ENCODE assay signal across 35 cellular contexts in the genomic region with DNA sequence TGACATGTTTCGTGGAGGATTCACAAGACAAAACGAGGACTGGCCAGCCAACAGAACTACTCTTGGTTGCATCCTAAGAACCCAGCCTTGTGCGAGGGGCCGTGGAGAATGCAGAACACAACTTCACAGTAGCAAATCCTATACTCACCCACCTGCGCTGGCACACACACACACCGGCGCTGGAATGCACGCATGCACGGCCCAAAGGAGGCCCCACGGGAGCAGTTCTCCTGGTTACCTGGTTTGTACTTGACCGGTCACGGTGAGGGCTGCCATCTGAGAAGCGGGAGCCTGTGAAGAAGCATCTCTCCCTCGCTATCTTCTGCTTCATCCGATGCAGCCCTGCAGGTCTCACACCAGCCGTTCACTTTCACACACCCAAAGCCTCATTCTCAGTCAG.
"Had no signal": no experiment of that assay in that cellular context is flagged by ENCODE, and none has a peak within 500 bp of the region (broad histone marks: within the 10 kb centered on the region; RNA-seq: fewer than 3 reads in every experiment).

No MANE protein-coding gene starts in this region.

- ATAC-seq: activated CD8-positive, alpha-beta memory T cell treated with anti-CD3 and anti-CD28 coated beads, Interleukin-2, amount 10 ng/mL, durations not matched to agents 7 days and 5 days; activated CD8-positive, alpha-beta T cell treated with anti-CD3 and anti-CD28 coated beads, Interleukin-2, amount 10 ng/mL, durations not matched to agents 7 days and 5 days; activated naive CD8-positive, alpha-beta T cell treated with anti-CD3 and anti-CD28 coated beads, Interleukin-2, amount 50 U/mL, for 24 hours had no signal

- H3K4me3 ChIP-seq: ascending aorta, cardiac muscle cell had no signal

- FAIRE-seq: TTC549 had no signal

- H3K4me1 Mint-ChIP-seq: activated B cell treated with CpG ODN at 0.5 μM for 24 hours; activated CD4-positive, alpha-beta T cell treated with anti-CD3 and anti-CD28 coated beads, Interleukin-2, amount 10 ng/mL, durations not matched to agents 24 days and 14 days; activated naive CD4-positive, alpha-beta T cell treated with anti-CD3 and anti-CD28 coated beads, Interleukin-2, amount 10 ng/mL, durations not matched to agents 7 days and 5 days; activated naive CD4-positive, alpha-beta T cell treated with anti-CD3 and anti-CD28 coated beads, Interleukin-2, amount 50 U/mL, for 24 hours; activated naive CD8-positive, alpha-beta T cell treated with anti-CD3 and anti-CD28 coated beads, Interleukin-2, amount 10 ng/mL, durations not matched to agents 7 days and 5 days; activated naive CD8-positive, alpha-beta T cell treated with anti-CD3 and anti-CD28 coated beads, Interleukin-2, amount 50 U/mL, for 24 hours had no signal

- H3K27ac ChIP-seq: ascending aorta, cardiac muscle cell had no signal

- H3K4me1 ChIP-seq: ascending aorta had no signal

- DNase-seq: activated B cell treated with CpG ODN at 0.5 μM for 24 hours; activated CD4-positive, alpha-beta memory T cell treated with anti-CD3 and anti-CD28 coated beads for 36 hours; activated CD4-positive, alpha-beta T cell treated with anti-CD3 and anti-CD28 coated beads for 4 hours; activated CD4-positive, alpha-beta T cell treated with anti-CD3 and anti-CD28 coated beads, Interleukin-2, amount 10 ng/mL, durations not matched to agents 24 days and 14 days; activated CD4-positive, alpha-beta T cell treated with anti-CD3 and anti-CD28 coated beads, Interleukin-2, amount 50 U/mL, for 1 hour; activated CD4-positive, alpha-beta T cell treated with anti-CD3 and anti-CD28 coated beads, Interleukin-2, amount 50 U/mL, for 4 hours; activated CD4-positive, CD25-positive, alpha-beta regulatory T cell treated with anti-CD3 and anti-CD28 coated beads, Interleukin-2, amount 50 U/mL, for 72 hours; activated CD8-positive, alpha-beta memory T cell treated with anti-CD3 and anti-CD28 coated beads for 24 hours; activated CD8-positive, alpha-beta memory T cell treated with anti-CD3 and anti-CD28 coated beads, Interleukin-2, amount 10 ng/mL, durations not matched to agents 7 days and 5 days; activated CD8-positive, alpha-beta memory T cell treated with anti-CD3 and anti-CD28 coated beads, Interleukin-2, amount 50 U/mL, for 48 hours; activated CD8-positive, alpha-beta T cell treated with anti-CD3 and anti-CD28 coated beads, Interleukin-2, amount 10 ng/mL, durations not matched to agents 7 days and 5 days; activated effector memory CD4-positive, alpha-beta T cell treated with Interleukin-2 at 50 U/mL for 16 hours; activated gamma-delta T cell; activated naive CD4-positive, alpha-beta T cell treated with anti-CD3 and anti-CD28 coated beads, Interleukin-2, amount 10 ng/mL, durations not matched to agents 7 days and 5 days; activated naive CD4-positive, alpha-beta T cell treated with Interleukin-2 at 50 U/mL for 16 hours; activated naive CD8-positive, alpha-beta T cell treated with anti-CD3 and anti-CD28 coated beads, Interleukin-2, amount 10 ng/mL, durations not matched to agents 7 days and 5 days; activated naive CD8-positive, alpha-beta T cell treated with anti-CD3 and anti-CD28 coated beads, Interleukin-2, amount 50 U/mL, for 24 hours; activated T-cell treated with anti-CD3 and anti-CD28 coated beads, Interleukin-2, amount 50 U/mL, for 24 hours; activated T-cell treated with anti-CD3 and anti-CD28 coated beads, Interleukin-2, amount 50 U/mL, for 48 hours; amygdala; anterior cingulate cortex; caudate nucleus; SW 1271; T-helper 1 cell; T-helper 2 cell; T-helper 9 cell had no signal

- H3K9me3 Mint-ChIP-seq: activated B cell treated with CpG ODN at 0.5 μM for 24 hours; activated CD4-positive, alpha-beta memory T cell treated with anti-CD3 and anti-CD28 coated beads for 36 hours; activated CD4-positive, alpha-beta T cell treated with anti-CD3 and anti-CD28 coated beads, Interleukin-2, amount 10 ng/mL, durations not matched to agents 24 days and 14 days; activated naive CD4-positive, alpha-beta T cell treated with anti-CD3 and anti-CD28 coated beads, Interleukin-2, amount 10 ng/mL, durations not matched to agents 7 days and 5 days; activated naive CD4-positive, alpha-beta T cell treated with anti-CD3 and anti-CD28 coated beads, Interleukin-2, amount 50 U/mL, for 24 hours; activated naive CD8-positive, alpha-beta T cell treated with anti-CD3 and anti-CD28 coated beads, Interleukin-2, amount 10 ng/mL, durations not matched to agents 7 days and 5 days; activated naive CD8-positive, alpha-beta T cell treated with anti-CD3 and anti-CD28 coated beads, Interleukin-2, amount 50 U/mL, for 24 hours; activated T-cell treated with anti-CD3 and anti-CD28 coated beads, Interleukin-2, amount 50 U/mL, for 24 hours; activated T-helper 2 cell treated with anti-CD3 and anti-CD28 coated beads, Interferon-gamma antibody, Interleukin-2, Interleukin-4, amounts not matched to agents 10 μg/mL and 5 μg/mL and 100 μg/mL, durations not matched to agents 14 hours and 24 hours and 36 hours; brain; T-helper 1 cell treated with Interleukin-12 subunit alpha and Interleukin-12 subunit beta and Interleukin-4 antibody, amounts not matched to agents 30 μg/mL and 1 μg/mL, for 36 hours; T-helper 2 cell treated with Interferon-gamma antibody and Interleukin-4, amounts not matched to agents 5 μg/mL and 100 μg/mL, for 36 hours had no signal

- H3K9me3 ChIP-seq: ascending aorta had no signal

- H3K36me3 ChIP-seq: cardiac muscle cell had no signal

- H3K27ac Mint-ChIP-seq: activated B cell treated with CpG ODN at 0.5 μM for 24 hours; activated CD4-positive, alpha-beta memory T cell treated with anti-CD3 and anti-CD28 coated beads for 36 hours; activated CD4-positive, alpha-beta T cell treated with anti-CD3 and anti-CD28 coated beads, Interleukin-2, amount 10 ng/mL, durations not matched to agents 24 days and 14 days; activated CD8-positive, alpha-beta memory T cell treated with anti-CD3 and anti-CD28 coated beads, Interleukin-2, amount 10 ng/mL, durations not matched to agents 7 days and 5 days; activated CD8-positive, alpha-beta T cell treated with anti-CD3 and anti-CD28 coated beads, Interleukin-2, amount 10 ng/mL, durations not matched to agents 7 days and 5 days; activated naive CD4-positive, alpha-beta T cell treated with anti-CD3 and anti-CD28 coated beads, Interleukin-2, amount 10 ng/mL, durations not matched to agents 7 days and 5 days; activated naive CD4-positive, alpha-beta T cell treated with anti-CD3 and anti-CD28 coated beads, Interleukin-2, amount 50 U/mL, for 24 hours; activated naive CD8-positive, alpha-beta T cell; activated naive CD8-positive, alpha-beta T cell treated with anti-CD3 and anti-CD28 coated beads, Interleukin-2, amount 10 ng/mL, durations not matched to agents 7 days and 5 days; activated naive CD8-positive, alpha-beta T cell treated with anti-CD3 and anti-CD28 coated beads, Interleukin-2, amount 50 U/mL, for 24 hours; activated T-cell treated with anti-CD3 and anti-CD28 coated beads, Interleukin-2, amount 50 U/mL, for 24 hours; activated T-helper 2 cell treated with anti-CD3 and anti-CD28 coated beads, Interferon-gamma antibody, Interleukin-2, Interleukin-4, amounts not matched to agents 10 μg/mL and 5 μg/mL and 100 μg/mL, durations not matched to agents 14 hours and 24 hours and 36 hours; T-helper 1 cell treated with Interleukin-12 subunit alpha and Interleukin-12 subunit beta and Interleukin-4 antibody, amounts not matched to agents 30 μg/mL and 1 μg/mL, for 36 hours; T-helper 2 cell treated with Interferon-gamma antibody and Interleukin-4, amounts not matched to agents 5 μg/mL and 100 μg/mL, for 36 hours had no signal

- H3K4me3 Mint-ChIP-seq: activated B cell treated with CpG ODN at 0.5 μM for 24 hours; activated CD4-positive, alpha-beta memory T cell treated with anti-CD3 and anti-CD28 coated beads for 36 hours; activated CD4-positive, alpha-beta T cell treated with anti-CD3 and anti-CD28 coated beads, Interleukin-2, amount 10 ng/mL, durations not matched to agents 24 days and 14 days; activated CD8-positive, alpha-beta memory T cell treated with anti-CD3 and anti-CD28 coated beads, Interleukin-2, amount 10 ng/mL, durations not matched to agents 7 days and 5 days; activated CD8-positive, alpha-beta T cell treated with anti-CD3 and anti-CD28 coated beads, Interleukin-2, amount 10 ng/mL, durations not matched to agents 7 days and 5 days; activated naive CD4-positive, alpha-beta T cell treated with anti-CD3 and anti-CD28 coated beads, Interleukin-2, amount 10 ng/mL, durations not matched to agents 7 days and 5 days; activated naive CD4-positive, alpha-beta T cell treated with anti-CD3 and anti-CD28 coated beads, Interleukin-2, amount 50 U/mL, for 24 hours; activated naive CD8-positive, alpha-beta T cell; activated naive CD8-positive, alpha-beta T cell treated with anti-CD3 and anti-CD28 coated beads, Interleukin-2, amount 10 ng/mL, durations not matched to agents 7 days and 5 days; activated naive CD8-positive, alpha-beta T cell treated with anti-CD3 and anti-CD28 coated beads, Interleukin-2, amount 50 U/mL, for 24 hours; activated T-cell treated with anti-CD3 and anti-CD28 coated beads, Interleukin-2, amount 50 U/mL, for 24 hours; brain; T-helper 1 cell treated with Interleukin-12 subunit alpha and Interleukin-12 subunit beta and Interleukin-4 antibody, amounts not matched to agents 30 μg/mL and 1 μg/mL, for 36 hours; T-helper 2 cell treated with Interferon-gamma antibody and Interleukin-4, amounts not matched to agents 5 μg/mL and 100 μg/mL, for 36 hours had no signal

- H3K36me3 Mint-ChIP-seq: activated CD4-positive, alpha-beta memory T cell treated with anti-CD3 and anti-CD28 coated beads for 36 hours; activated CD8-positive, alpha-beta memory T cell treated with anti-CD3 and anti-CD28 coated beads, Interleukin-2, amount 10 ng/mL, durations not matched to agents 7 days and 5 days; activated naive CD4-positive, alpha-beta T cell treated with anti-CD3 and anti-CD28 coated beads, Interleukin-2, amount 10 ng/mL, durations not matched to agents 7 days and 5 days; activated naive CD4-positive, alpha-beta T cell treated with anti-CD3 and anti-CD28 coated beads, Interleukin-2, amount 50 U/mL, for 24 hours; activated naive CD8-positive, alpha-beta T cell; activated naive CD8-positive, alpha-beta T cell treated with anti-CD3 and anti-CD28 coated beads, Interleukin-2, amount 10 ng/mL, durations not matched to agents 7 days and 5 days had no signal

- H3K27me3 Mint-ChIP-seq: activated CD4-positive, alpha-beta memory T cell treated with anti-CD3 and anti-CD28 coated beads for 36 hours; activated CD4-positive, alpha-beta T cell treated with anti-CD3 and anti-CD28 coated beads, Interleukin-2, amount 10 ng/mL, durations not matched to agents 24 days and 14 days; activated naive CD4-positive, alpha-beta T cell treated with anti-CD3 and anti-CD28 coated beads, Interleukin-2, amount 50 U/mL, for 24 hours; activated naive CD8-positive, alpha-beta T cell; activated naive CD8-positive, alpha-beta T cell treated with anti-CD3 and anti-CD28 coated beads, Interleukin-2, amount 50 U/mL, for 24 hours; activated T-cell treated with anti-CD3 and anti-CD28 coated beads, Interleukin-2, amount 50 U/mL, for 24 hours had no signal

- H3K27me3 ChIP-seq: ascending aorta, cardiac muscle cell had no signal
